ENCODE assay signal across 1 cellular context in the genomic region with DNA sequence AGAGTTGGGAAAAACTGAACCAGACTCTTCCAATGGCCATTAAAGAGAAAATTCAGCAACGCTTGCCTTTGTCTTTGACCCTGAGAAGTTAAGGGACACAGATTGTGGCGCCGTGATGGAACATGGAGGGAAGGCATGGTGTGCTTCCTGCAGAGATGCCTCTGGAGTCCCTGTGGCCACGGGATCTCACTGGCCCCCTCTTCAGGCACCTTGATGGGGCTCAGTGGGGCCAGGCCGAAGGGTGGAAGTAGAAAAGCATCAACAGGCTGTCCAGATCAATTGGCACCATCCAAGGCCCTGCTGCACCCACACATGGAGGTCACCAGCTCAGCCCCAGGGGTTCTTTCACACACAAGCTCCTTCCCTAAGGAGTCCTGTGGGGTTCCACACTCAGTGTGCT.
TF ChIP-seq lines count a peak whose summit lies in the region.

No MANE protein-coding gene starts in this region.

TF ChIP-seq in K562, 482 proteins besides CTCF, POLR2A, EP300 and RAD21:
- TF ChIP-seq ZNF165 (CRISPR knock-in tag; IDR thresholded peaks at IDR 0.05; ENCODE audit: borderline replicate concordance): no peak
- no peak for TF ChIP-seq ETV5 (CRISPR knock-in tag; IDR thresholded peaks at IDR 0.05; ENCODE audit: low read depth)
